ENCODE assay signal across 9 cellular contexts in genomic region chr10:95440756-95441546, GRCh38.
DNase-seq lines count a peak whose midpoint lies in the region; ATAC-seq and TF ChIP-seq lines count a peak whose summit lies in the region.
"Had no signal": no experiment of that assay in that cellular context is flagged by ENCODE, and none has a peak within 500 bp of the region (broad histone marks: within the 10 kb centered on the region; RNA-seq: fewer than 3 reads in every experiment).

No MANE protein-coding gene starts in this region.

- H3K9me3 ChIP-seq in heart left ventricle = no peaks in the 10 kb centered on the region
- H3K9me3 ChIP-seq in WERI-Rb-1 (ENCODE audit: severe bottlenecking) = no peaks in the 10 kb centered on the region

- H3K4me3 Mint-ChIP-seq in activated naive CD8-positive, alpha-beta T cell treated with anti-CD3 and anti-CD28 coated beads for 36 hours = no peak overlapping the region
- H3K4me3 Mint-ChIP-seq in activated T-cell treated with anti-CD3 and anti-CD28 coated beads, Interleukin-2, amount 50 U/mL, for 24 hours = no peak overlapping the region

- peak in 1 of 4 donors; percentile 17 for ATAC-seq in heart left ventricle
- no peak for ATAC-seq in left cardiac atrium
- peak; percentile 64 for ATAC-seq in HG03064 (IDR thresholded peaks at IDR 0.05; ENCODE audit: low read depth, unreplicated experiment)

- H3K36me3 ChIP-seq in heart left ventricle = peaks cover 0 to 24% (median 4%) of the 10 kb centered on the region in 9 donors
- H3K36me3 ChIP-seq in WERI-Rb-1 = no peaks in the 10 kb centered on the region

- peaks cover 5% of the 10 kb centered on the region for H3K27me3 Mint-ChIP-seq in activated naive CD8-positive, alpha-beta T cell treated with anti-CD3 and anti-CD28 coated beads for 36 hours
- peaks cover 6% of the 10 kb centered on the region for H3K27me3 Mint-ChIP-seq in activated T-cell treated with anti-CD3 and anti-CD28 coated beads, Interleukin-2, amount 50 U/mL, for 24 hours

- TF ChIP-seq CTCF in heart left ventricle (IDR thresholded peaks at IDR 0.05) (no peak), WERI-Rb-1 (IDR thresholded peaks at IDR 0.05; ENCODE audit: low read depth, low read length) (no peak)

- peaks cover 21 to 98% (median 69%) of the 10 kb centered on the region in 12 donors for H3K4me1 ChIP-seq in heart left ventricle

- no peaks in the 10 kb centered on the region for H3K9me3 Mint-ChIP-seq in activated naive CD8-positive, alpha-beta T cell treated with anti-CD3 and anti-CD28 coated beads for 36 hours
- H3K9me3 Mint-ChIP-seq in activated T-cell treated with anti-CD3 and anti-CD28 coated beads, Interleukin-2, amount 50 U/mL, for 24 hours = no peaks in the 10 kb centered on the region

- 51 to 65% (median 59%) methylated on average over 7 of the region's 7 CpGs for WGBS in heart left ventricle, 4 donors

- no peaks in the 10 kb centered on the region for H3K36me3 Mint-ChIP-seq in activated naive CD8-positive, alpha-beta T cell treated with anti-CD3 and anti-CD28 coated beads for 36 hours
- no peaks in the 10 kb centered on the region for H3K36me3 Mint-ChIP-seq in activated T-cell treated with anti-CD3 and anti-CD28 coated beads, Interleukin-2, amount 50 U/mL, for 24 hours (ENCODE audit: low read depth)

- no peak for DNase-seq in heart left ventricle
- no peak for DNase-seq in left cardiac atrium
- DNase-seq in activated naive CD8-positive, alpha-beta T cell treated with anti-CD3 and anti-CD28 coated beads for 36 hours = peak; percentile 5
- no peak for DNase-seq in WERI-Rb-1
- DNase-seq in cerebellum (ENCODE audit: low spot score) = no peak
- DNase-seq in activated T-cell treated with anti-CD3 and anti-CD28 coated beads, Interleukin-2, amount 50 U/mL, for 24 hours = no peak
- DNase-seq in head of caudate nucleus = no peak

- peaks cover 10% of the 10 kb centered on the region for H3K4me1 Mint-ChIP-seq in activated naive CD8-positive, alpha-beta T cell treated with anti-CD3 and anti-CD28 coated beads for 36 hours
- H3K4me1 Mint-ChIP-seq in activated T-cell treated with anti-CD3 and anti-CD28 coated beads, Interleukin-2, amount 50 U/mL, for 24 hours (ENCODE audit: low read depth) = peaks cover 7% of the 10 kb centered on the region

- H3K27ac ChIP-seq in heart left ventricle (peak overlapping the region; percentile 40 to 94 (median 82)), WERI-Rb-1 (no peak overlapping the region)
- H3K27ac ChIP-seq: C4-2B had no signal

- intact Hi-C loops in heart left ventricle (cut with DNase I) = no loop called here
- intact Hi-C loops in left cardiac atrium (cut with DNase I) = no loop called here
- intact Hi-C loops in head of caudate nucleus (cut with DNase I) = no loop called here

- no peak overlapping the region for H3K27ac Mint-ChIP-seq in activated naive CD8-positive, alpha-beta T cell treated with anti-CD3 and anti-CD28 coated beads for 36 hours
- no peak overlapping the region for H3K27ac Mint-ChIP-seq in activated T-cell treated with anti-CD3 and anti-CD28 coated beads, Interleukin-2, amount 50 U/mL, for 24 hours

- no peak overlapping the region for H3K4me3 ChIP-seq in heart left ventricle
- no peak overlapping the region for H3K4me3 ChIP-seq in WERI-Rb-1 (ENCODE audit: low read depth, low read length)

- TF ChIP-seq POLR2A in heart left ventricle (IDR thresholded peaks at IDR 0.05) = no peak

- no peaks in the 10 kb centered on the region for H3K27me3 ChIP-seq in heart left ventricle
- no peaks in the 10 kb centered on the region for H3K27me3 ChIP-seq in WERI-Rb-1 (ENCODE audit: insufficient read depth, low read depth, severe bottlenecking)
